Comparison of ENCODE assay signal across 1 cellular context in genomic region chrX:19709812-19710518, GRCh38.
TF ChIP-seq lines count a peak whose summit lies in the region.

No MANE protein-coding gene starts in this region.

TF ChIP-seq in H1, 55 proteins besides CTCF, POLR2A, EP300 and RAD21 (continued from another document):
- no peak for TF ChIP-seq CHD7 (IDR thresholded peaks at IDR 0.05; ENCODE audit: insufficient replicate concordance, low read length)
- no peak for TF ChIP-seq EZH2 (IDR thresholded peaks at IDR 0.05; ENCODE audit: low read depth, low read length, severe bottlenecking)
- TF ChIP-seq CREB1 (IDR thresholded peaks at IDR 0.05) = no peak
- no peak for TF ChIP-seq PHF8 (conservative IDR thresholded peaks at IDR 0.05; ENCODE audit: low read depth, low read length)
